In the genomic region with DNA sequence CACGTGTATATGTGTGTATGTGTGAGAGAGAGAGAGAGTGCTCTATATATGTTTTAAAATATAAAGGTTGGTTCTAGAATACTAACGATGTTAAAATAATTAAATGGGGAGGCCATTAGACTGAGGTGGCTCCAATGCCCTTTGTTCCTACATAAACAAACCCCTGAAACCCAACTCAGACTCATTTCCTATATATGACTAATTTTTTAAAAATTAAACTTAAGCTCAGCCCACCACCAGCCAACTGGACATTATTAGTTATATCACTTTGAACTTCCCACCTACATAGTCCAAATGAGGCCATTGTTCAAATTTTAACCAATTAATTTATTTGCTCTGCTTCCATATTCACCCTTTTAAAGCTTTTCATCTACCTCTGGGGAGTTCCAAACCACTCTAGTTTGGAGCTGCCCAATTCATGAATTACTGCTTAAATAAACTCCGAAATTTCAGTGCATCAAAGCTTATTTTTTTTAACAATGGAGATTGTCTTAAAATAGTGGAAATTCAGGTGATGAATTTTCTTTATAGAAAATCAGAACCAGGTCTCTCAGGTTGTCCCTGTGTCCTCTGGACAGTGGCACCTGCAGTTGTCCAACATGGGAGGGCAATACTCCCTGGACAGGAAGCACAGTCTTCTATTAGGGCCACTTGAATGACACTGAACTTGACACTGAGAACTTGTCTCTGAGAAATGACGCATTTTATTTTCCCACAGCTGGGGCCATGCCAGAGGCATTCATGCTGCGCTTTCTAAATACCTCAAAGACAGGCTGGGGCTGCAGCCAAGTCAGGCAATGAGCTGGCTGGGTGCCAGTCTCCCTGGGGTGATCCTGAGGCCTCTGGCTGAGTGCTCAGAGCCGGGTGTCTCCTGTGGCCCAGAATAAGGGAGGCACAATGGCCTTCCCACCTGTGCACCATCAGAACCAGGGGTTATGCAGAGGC, we compare ENCODE assay signal across 9 cellular contexts.
DNase-seq lines count a peak whose midpoint lies in the region; ATAC-seq and TF ChIP-seq lines count a peak whose summit lies in the region.
"Had no signal": no experiment of that assay in that cellular context is flagged by ENCODE, and none has a peak within 500 bp of the region (broad histone marks: within the 10 kb centered on the region; RNA-seq: fewer than 3 reads in every experiment).

No MANE protein-coding gene starts in this region.

- WGBS in right cardiac atrium = 56% methylated on average over 6 of the region's 6 CpGs
- WGBS in upper lobe of left lung, 2 donors = 60 to 84% methylated on average over 3 to 6 of the region's 6 CpGs

- no peaks in the 10 kb centered on the region for H3K27me3 Mint-ChIP-seq in activated CD8-positive, alpha-beta T cell treated with anti-CD3 and anti-CD28 coated beads, Interleukin-2, amount 10 ng/mL, durations not matched to agents 7 days and 5 days (ENCODE audit: low read depth)

- H3K36me3 ChIP-seq in upper lobe of left lung = no peaks in the 10 kb centered on the region

- no peak for TF ChIP-seq POLR2A in upper lobe of left lung (IDR thresholded peaks at IDR 0.05)

- intact Hi-C loops in right cardiac atrium (cut with DNase I) = no loop called here

- ATAC-seq in right cardiac atrium = peak; percentile 85 to 87
- ATAC-seq in upper lobe of left lung (ENCODE audit: low FRiP score in 2 of 2) = peak; percentile 56 to 90
- no peak for ATAC-seq in activated CD8-positive, alpha-beta T cell treated with anti-CD3 and anti-CD28 coated beads, Interleukin-2, amount 10 ng/mL, durations not matched to agents 7 days and 5 days
- ATAC-seq in HG03159 (IDR thresholded peaks at IDR 0.05; ENCODE audit: unreplicated experiment) = no peak
- no peak for ATAC-seq in GM21381 (IDR thresholded peaks at IDR 0.05; ENCODE audit: unreplicated experiment)

- H3K4me3 ChIP-seq in right cardiac atrium (ENCODE audit: low read length) (no peak overlapping the region), upper lobe of left lung (no peak overlapping the region)

- CTCF ChIA-PET in activated CD8-positive, alpha-beta T cell treated with anti-CD3 and anti-CD28 coated beads, Interleukin-2, amount 10 ng/mL, durations not matched to agents 7 days and 5 days (lab: Charles Lee) = no interaction called here

- TF ChIP-seq EP300 in upper lobe of left lung (IDR thresholded peaks at IDR 0.05) = no peak

- H3K4me1 ChIP-seq in right cardiac atrium (ENCODE audit: control insufficient read depth, insufficient read depth, low read length) (peaks cover 9% of the 10 kb centered on the region), upper lobe of left lung (peaks cover 0 to 9% (median 3%) of the 10 kb centered on the region in 4 donors)

- H3K27ac ChIP-seq in VCaP = peak overlapping the region; percentile 13; the same call in 1 of the 2 replicates
- H3K27ac ChIP-seq in right cardiac atrium (ENCODE audit: low read length) = no peak overlapping the region
- H3K27ac ChIP-seq in upper lobe of left lung = no peak overlapping the region
- H3K27ac ChIP-seq: HL-60 had no signal

- H3K27ac Mint-ChIP-seq in activated CD8-positive, alpha-beta T cell treated with anti-CD3 and anti-CD28 coated beads, Interleukin-2, amount 10 ng/mL, durations not matched to agents 7 days and 5 days = no peak overlapping the region
- H3K27ac Mint-ChIP-seq: activated naive CD8-positive, alpha-beta T cell had no signal

- no peaks in the 10 kb centered on the region for H3K36me3 Mint-ChIP-seq in activated CD8-positive, alpha-beta T cell treated with anti-CD3 and anti-CD28 coated beads, Interleukin-2, amount 10 ng/mL, durations not matched to agents 7 days and 5 days (ENCODE audit: low read depth)
- H3K36me3 Mint-ChIP-seq: activated naive CD8-positive, alpha-beta T cell had no signal

- no peaks in the 10 kb centered on the region for H3K4me1 Mint-ChIP-seq in activated CD8-positive, alpha-beta T cell treated with anti-CD3 and anti-CD28 coated beads, Interleukin-2, amount 10 ng/mL, durations not matched to agents 7 days and 5 days (ENCODE audit: low read depth)

- no peak overlapping the region for H3K4me3 Mint-ChIP-seq in activated CD8-positive, alpha-beta T cell treated with anti-CD3 and anti-CD28 coated beads, Interleukin-2, amount 10 ng/mL, durations not matched to agents 7 days and 5 days
- H3K4me3 Mint-ChIP-seq: activated naive CD8-positive, alpha-beta T cell had no signal

- H3K27me3 ChIP-seq in right cardiac atrium (ENCODE audit: control insufficient read depth, insufficient read depth) = no peaks in the 10 kb centered on the region
- H3K27me3 ChIP-seq in upper lobe of left lung = no peaks in the 10 kb centered on the region

- DNase-seq in LoVo (ENCODE audit: low spot score) = peak; percentile 78
- DNase-seq in right cardiac atrium = peak; percentile 86 to 94 (median 92)
- DNase-seq in upper lobe of left lung = peak; percentile 78 to 93
- no peak for DNase-seq in activated CD8-positive, alpha-beta T cell treated with anti-CD3 and anti-CD28 coated beads, Interleukin-2, amount 10 ng/mL, durations not matched to agents 7 days and 5 days

- H3K9me3 ChIP-seq in right cardiac atrium (ENCODE audit: control insufficient read depth, low read length) = no peaks in the 10 kb centered on the region
- H3K9me3 ChIP-seq in upper lobe of left lung = no peaks in the 10 kb centered on the region

- no peaks in the 10 kb centered on the region for H3K9me3 Mint-ChIP-seq in activated CD8-positive, alpha-beta T cell treated with anti-CD3 and anti-CD28 coated beads, Interleukin-2, amount 10 ng/mL, durations not matched to agents 7 days and 5 days (ENCODE audit: insufficient read depth)

- TF ChIP-seq CTCF in VCaP (conservative IDR thresholded peaks at IDR 0.05) = no peak
- TF ChIP-seq CTCF in upper lobe of left lung (IDR thresholded peaks at IDR 0.05) = no peak

- POLR2A ChIA-PET in activated CD8-positive, alpha-beta T cell treated with anti-CD3 and anti-CD28 coated beads, Interleukin-2, amount 10 ng/mL, durations not matched to agents 7 days and 5 days (lab: Charles Lee) = no interaction called here

Comparison
In these comparisons a context has a peak if more than half of its experiments do, and no peak if none do; other contexts are left out.
1. ATAC-seq: peak in right cardiac atrium (2 of 2) and upper lobe of left lung (2 of 2); none in activated CD8-positive, alpha-beta T cell treated with anti-CD3 and anti-CD28 coated beads, Interleukin-2, amount 10 ng/mL, durations not matched to agents 7 days and 5 days (single experiment), HG03159 (single experiment) and GM21381 (single experiment).